14 cellular contexts compared by ENCODE assay signal in the genomic region with DNA sequence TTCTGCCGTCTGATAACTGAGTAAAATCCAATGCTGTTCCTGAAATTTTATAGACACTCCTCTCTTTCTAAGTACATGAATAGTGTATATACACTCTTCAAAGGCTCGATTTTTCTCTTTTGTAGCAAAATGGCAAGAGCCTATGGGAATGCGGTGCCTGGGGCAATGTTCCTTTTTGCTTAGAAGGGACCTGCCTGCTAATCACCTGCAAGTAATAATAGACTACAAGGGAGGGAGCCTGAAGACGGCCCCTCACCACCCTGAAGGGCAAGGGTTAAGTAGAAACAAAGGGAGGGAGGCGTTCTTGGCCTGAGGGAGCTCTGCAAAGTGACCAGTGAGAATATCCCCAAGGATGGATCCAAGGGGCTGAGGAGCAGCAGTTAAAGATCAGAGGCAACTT.
A peak's percentile ranks its signal among the peaks of the same experiment; 100 is the strongest.
DNase-seq lines count a peak whose midpoint lies in the region; ATAC-seq, FAIRE-seq and TF ChIP-seq lines count a peak whose summit lies in the region.
"Had no signal": no experiment of that assay in that cellular context is flagged by ENCODE, and none has a peak within 500 bp of the region (broad histone marks: within the 10 kb centered on the region; RNA-seq: fewer than 3 reads in every experiment).

No MANE protein-coding gene starts in this region.

- H3K4me3 Mint-ChIP-seq in nephron progenitor cell (no peak overlapping the region), type B pancreatic cell (peak overlapping the region; percentile 15)
- H3K4me3 Mint-ChIP-seq: CD8-positive, alpha-beta memory T cell had no signal

- no peak overlapping the region for H3K23ac ChIP-seq in H1 (ENCODE audit: insufficient read length)

- no peak overlapping the region for H2BK120ac ChIP-seq in H1 (replicated peaks; ENCODE audit: low read depth, low read length)

- no peaks in the 10 kb centered on the region for H3K79me1 ChIP-seq in H1 (ENCODE audit: low read depth, low read length)

- H3K27ac ChIP-seq in cardiac muscle cell (peak overlapping the region; percentile 47), heart right ventricle (no peak overlapping the region), H1 (ENCODE audit: low read depth, low read length) (no peak overlapping the region), substantia nigra (ENCODE audit: low read depth, low read length, poor library complexity, severe bottlenecking) (no peak overlapping the region), brain microvascular endothelial cell (no peak overlapping the region)
- H3K27ac ChIP-seq: 22Rv1, BLaER1 had no signal

- POLR2A ChIA-PET in H1 (lab: Charles Lee; ENCODE audit: partially characterized antibody) = interaction anchor here (1.5 kb wide), 1 partner anchor 19 kb away, joined by 3 read pairs; no protein-coding TSS in a partner anchor

- H2BK20ac ChIP-seq in H1 (ENCODE audit: low read length) = no peak overlapping the region

- no peaks in the 10 kb centered on the region for H4K20me1 ChIP-seq in H1 (replicated peaks in 1 of 2; ENCODE audit: control insufficient read depth in 1 of 2, insufficient read depth in 2 of 2, low read length in 2 of 2)
- H4K20me1 ChIP-seq: BLaER1 had no signal

- no peak for FAIRE-seq in H1 (lab: Jason Lieb, UNC)

- no peaks in the 10 kb centered on the region for H3K36me3 Mint-ChIP-seq in nephron progenitor cell (ENCODE audit: low read depth)
- no peaks in the 10 kb centered on the region for H3K36me3 Mint-ChIP-seq in type B pancreatic cell
- H3K36me3 Mint-ChIP-seq: CD8-positive, alpha-beta memory T cell had no signal

- H3K9me3 Mint-ChIP-seq in nephron progenitor cell (no peaks in the 10 kb centered on the region), type B pancreatic cell (no peaks in the 10 kb centered on the region)

- peak overlapping the region; percentile 44 for H3K27ac Mint-ChIP-seq in nephron progenitor cell
- no peak overlapping the region for H3K27ac Mint-ChIP-seq in type B pancreatic cell

- H3K9ac ChIP-seq in H1 (replicated peaks in 1 of 4; ENCODE audit: extremely low read depth in 1 of 4, low read depth in 3 of 4, low read length in 3 of 4) = no peak overlapping the region
- H3K9ac ChIP-seq: BLaER1 had no signal

- no peak overlapping the region for H4K8ac ChIP-seq in H1 (ENCODE audit: extremely low read depth, insufficient read depth, low read length)

- H3K18ac ChIP-seq in H1 (ENCODE audit: extremely low read depth, low read length) = no peak overlapping the region; the same call in 1 of the 2 replicates

- no peak overlapping the region for H3K4me3 ChIP-seq in cardiac muscle cell
- H3K4me3 ChIP-seq in heart right ventricle = no peak overlapping the region
- H3K4me3 ChIP-seq in H1 (ENCODE audit: extremely low read depth in 1 of 4, insufficient read depth in 2 of 4, low read depth in 3 of 4, low read length in 4 of 4) = no peak overlapping the region
- no peak overlapping the region for H3K4me3 ChIP-seq in brain microvascular endothelial cell (ENCODE audit: low read depth, low read length)
- H3K4me3 ChIP-seq: BLaER1 had no signal

- in situ Hi-C loops in brain microvascular endothelial cell (cut with HindIII; ENCODE audit: low pct_ligation_motif_present, low sequenced_read_pairs) = no loop called here

- no peaks in the 10 kb centered on the region for H3K9me3 ChIP-seq in cardiac muscle cell (ENCODE audit: low read depth)
- no peaks in the 10 kb centered on the region for H3K9me3 ChIP-seq in heart right ventricle
- no peaks in the 10 kb centered on the region for H3K9me3 ChIP-seq in H1 (ENCODE audit: insufficient read depth in 2 of 2, low read depth in 1 of 2, low read length in 1 of 2)
- H3K9me3 ChIP-seq: BLaER1, Caco-2 had no signal

- H4K5ac ChIP-seq in H1 (ENCODE audit: insufficient read length, low read depth, low read length) = no peak overlapping the region

- H3K4ac ChIP-seq in H1 (replicated peaks; ENCODE audit: insufficient read length, low read depth, low read length) = no peak overlapping the region

- WGBS in heart right ventricle, 2 donors = 69 to 74% methylated on average over 5 of the region's 5 CpGs
- 69% methylated on average over 5 of the region's 5 CpGs; no CpG with 5 or more reads in 1 of the 2 experiments for WGBS in H1 (ENCODE audit: extremely low coverage in 1 of 2, insufficient coverage in 1 of 2, insufficient read length in 1 of 2, insufficient replicate concordance in 2 of 2, low coverage in 1 of 2, low lambda C conversion rate in 2 of 2, missing lambda C conversion rate in 1 of 2), 2 experiments

- H3K27me3 Mint-ChIP-seq in nephron progenitor cell (ENCODE audit: low read depth, poor library complexity) = peaks cover 2% of the 10 kb centered on the region
- H3K27me3 Mint-ChIP-seq in type B pancreatic cell = peaks cover 18% of the 10 kb centered on the region
- H3K27me3 Mint-ChIP-seq: CD8-positive, alpha-beta memory T cell had no signal

- intact Hi-C loops in heart right ventricle (cut with DNase I) = no loop called here

- H3K27me3 ChIP-seq in cardiac muscle cell = no peaks in the 10 kb centered on the region
- no peaks in the 10 kb centered on the region for H3K27me3 ChIP-seq in heart right ventricle
- no peaks in the 10 kb centered on the region for H3K27me3 ChIP-seq in H1 (replicated peaks in 1 of 4; ENCODE audit: control insufficient read depth in 3 of 4, extremely low read depth in 1 of 4, insufficient read depth in 3 of 4, low read length in 3 of 4)
- no peaks in the 10 kb centered on the region for H3K27me3 ChIP-seq in brain microvascular endothelial cell (replicated peaks)
- H3K27me3 ChIP-seq: BLaER1 had no signal

- no peak overlapping the region for H2BK5ac ChIP-seq in H1 (ENCODE audit: low read depth, low read length)

- no peak for ATAC-seq in heart right ventricle

- H3K56ac ChIP-seq in H1 (replicated peaks; ENCODE audit: insufficient read length, low read depth, low read length) = no peak overlapping the region

- TF ChIP-seq CTCF in cardiac muscle cell (IDR thresholded peaks at IDR 0.05; ENCODE audit: low read depth, low read length) (no peak), heart right ventricle (IDR thresholded peaks at IDR 0.05) (no peak), H1 (IDR thresholded peaks at IDR 0.05; ENCODE audit: control extremely low read depth in 1 of 3, insufficient read depth in 1 of 3, low read depth in 1 of 3, low read length in 3 of 3) (no peak), nephron progenitor cell (IDR thresholded peaks at IDR 0.05) (no peak), type B pancreatic cell (conservative IDR thresholded peaks at IDR 0.05) (no peak), brain microvascular endothelial cell (IDR thresholded peaks at IDR 0.05; ENCODE audit: low read depth, low read length, missing control alignments) (no peak)

- H2AK5ac ChIP-seq in H1 (ENCODE audit: low read depth, low read length) = no peak overlapping the region

- peaks cover 17% of the 10 kb centered on the region for H3K4me1 Mint-ChIP-seq in nephron progenitor cell
- H3K4me1 Mint-ChIP-seq in type B pancreatic cell (ENCODE audit: unreplicated experiment) = peaks cover 10% of the 10 kb centered on the region
- H3K4me1 Mint-ChIP-seq: CD8-positive, alpha-beta memory T cell had no signal

- no peaks in the 10 kb centered on the region for H3K36me3 ChIP-seq in cardiac muscle cell
- no peaks in the 10 kb centered on the region for H3K36me3 ChIP-seq in heart right ventricle
- H3K36me3 ChIP-seq in H1 (ENCODE audit: control insufficient read depth in 2 of 4, insufficient read depth in 4 of 4, low read length in 3 of 4) = no peaks in the 10 kb centered on the region
- H3K36me3 ChIP-seq in brain microvascular endothelial cell (replicated peaks) = no peaks in the 10 kb centered on the region
- H3K36me3 ChIP-seq: BLaER1 had no signal

- H2BK15ac ChIP-seq in H1 (ENCODE audit: low read length) = no peak overlapping the region

- TF ChIP-seq EP300 in H1 (IDR thresholded peaks at IDR 0.05; ENCODE audit: borderline replicate concordance in 1 of 2, low read depth in 2 of 2, low read length in 2 of 2) = no peak

- no peak overlapping the region for H3K14ac ChIP-seq in H1 (ENCODE audit: insufficient read length)

- CTCF ChIA-PET in H1 (lab: Charles Lee; ENCODE audit: partially characterized antibody) = interaction anchor here (0.6 to 1.8 kb wide), 6 partner anchors 16 to 982 kb away, joined by 3 to 5 read pairs (median 4); no protein-coding TSS in a partner anchor

- no peak overlapping the region for H4K91ac ChIP-seq in H1 (replicated peaks; ENCODE audit: insufficient read length, low read length)

- no peaks in the 10 kb centered on the region for H3K23me2 ChIP-seq in H1 (ENCODE audit: low read depth, low read length)

- no peak overlapping the region; a peak in 1 of 4 replicates for H3K4me2 ChIP-seq in H1 (ENCODE audit: insufficient read depth in 1 of 2, low read depth in 2 of 2, low read length in 2 of 2)
- H3K4me2 ChIP-seq: BLaER1 had no signal

- TF ChIP-seq POLR2A in H1 (IDR thresholded peaks at IDR 0.05; ENCODE audit: control extremely low read depth in 1 of 2, low read depth in 2 of 2, low read length in 2 of 2) = no peak

- no peaks in the 10 kb centered on the region for H3K79me2 ChIP-seq in H1 (ENCODE audit: control insufficient read depth in 1 of 2, insufficient read depth in 2 of 2, low read length in 2 of 2)

- TF ChIP-seq RAD21 in H1 (IDR thresholded peaks at IDR 0.05 in 1 of 2, conservative IDR thresholded peaks at IDR 0.05 in 1 of 2; ENCODE audit: low read depth in 2 of 2, low read length in 2 of 2) = no peak

- H3K4me1 ChIP-seq in cardiac muscle cell (ENCODE audit: low read depth) (peaks cover 23% of the 10 kb centered on the region), heart right ventricle (no peaks in the 10 kb centered on the region), H1 (replicated peaks in 1 of 4; ENCODE audit: control insufficient read depth in 3 of 4, insufficient read depth in 4 of 4, low read length in 3 of 4) (peaks cover 0 to 9% (median 0%) of the 10 kb centered on the region in 4 experiments; a peak in 2 of 7 replicates)
- H3K4me1 ChIP-seq: BLaER1 had no signal

- H2AFZ ChIP-seq in H1 (ENCODE audit: low read length) = peak overlapping the region; percentile 31; the same call in 1 of the 2 replicates

- DNase-seq in cardiac muscle cell (ENCODE audit: low read depth in 1 of 2, low spot score in 1 of 2) = no peak
- DNase-seq in heart right ventricle = no peak
- DNase-seq in H1 (ENCODE audit: low read depth in 1 of 2, low spot score in 2 of 2) = no peak
- DNase-seq in nephron progenitor cell = no peak
- DNase-seq in type B pancreatic cell (ENCODE audit: extremely low spot score, unreplicated experiment) = no peak
- DNase-seq in substantia nigra (lab: John Stamatoyannopoulos, UW) = no peak
- no peak for DNase-seq in anterior cingulate cortex (lab: John Stamatoyannopoulos, UW)
- DNase-seq in brain microvascular endothelial cell = no peak
- DNase-seq: AML-193; Caco-2; CD8-positive, alpha-beta memory T cell; H7 had no signal

- H2BK12ac ChIP-seq in H1 (ENCODE audit: low read depth, low read length) = no peak overlapping the region

TF ChIP-seq in H1, 55 proteins besides CTCF, POLR2A, EP300 and RAD21:
- no peak for TF ChIP-seq EGR1 (IDR thresholded peaks at IDR 0.05; ENCODE audit: borderline replicate concordance, low read depth, low read length)
TF ChIP-seq in H1: peak in this region for 0.
